Comparison of ENCODE assay signal across 13 cellular contexts in genomic region chr2:216217904-216218260, GRCh38.
DNase-seq lines count a peak whose midpoint lies in the region; ATAC-seq lines count a peak whose summit lies in the region.
"Had no signal": no experiment of that assay in that cellular context is flagged by ENCODE, and none has a peak within 500 bp of the region (broad histone marks: within the 10 kb centered on the region; RNA-seq: fewer than 3 reads in every experiment).

No MANE protein-coding gene starts in this region.

- no peaks in the 10 kb centered on the region for H3K9me3 Mint-ChIP-seq in activated T-cell treated with anti-CD3 and anti-CD28 coated beads, Interleukin-2, amount 50 U/mL, for 72 hours
- no peaks in the 10 kb centered on the region for H3K9me3 Mint-ChIP-seq in activated CD4-positive, alpha-beta memory T cell treated with anti-CD3 and anti-CD28 coated beads, Interleukin-2, amount 10 ng/mL, durations not matched to agents 7 days and 5 days
- H3K9me3 Mint-ChIP-seq: memory B cell; stimulated activated memory B cell treated with anti-CD40 and anti-IgM and Interleukin-4, amounts not matched to agents 10 μg/mL and 1 μg/mL and 100 μg/mL, for 72 hours had no signal

- H4K8ac ChIP-seq in trophoblast cell (ENCODE audit: low read depth, low read length): no peak overlapping the region

- H3K36me3 Mint-ChIP-seq in activated T-cell treated with anti-CD3 and anti-CD28 coated beads, Interleukin-2, amount 50 U/mL, for 72 hours (ENCODE audit: insufficient read depth in 2 of 2): no peaks in the 10 kb centered on the region
- H3K36me3 Mint-ChIP-seq in activated CD4-positive, alpha-beta memory T cell treated with anti-CD3 and anti-CD28 coated beads, Interleukin-2, amount 10 ng/mL, durations not matched to agents 7 days and 5 days (ENCODE audit: low read depth): peaks cover 38% of the 10 kb centered on the region

- H3K36me3 ChIP-seq in trophoblast cell (ENCODE audit: control insufficient read depth in 1 of 2, insufficient read depth in 2 of 2, low read length in 2 of 2): peaks cover 0 to 4% of the 10 kb centered on the region in 2 experiments

- H2BK5ac ChIP-seq in trophoblast cell (ENCODE audit: low read depth, low read length, poor library complexity): peak overlapping the region; percentile 24

- no peaks in the 10 kb centered on the region for H3K79me2 ChIP-seq in trophoblast cell (ENCODE audit: control insufficient read depth, insufficient read depth, low read length, poor library complexity)

- H2BK12ac ChIP-seq in trophoblast cell (ENCODE audit: low read length): peak overlapping the region; percentile 40

- ATAC-seq in activated T-cell treated with anti-CD3 and anti-CD28 coated beads, Interleukin-2, amount 50 U/mL, for 72 hours (replicated peaks in 1 of 2): no peak
- peak; percentile 42 for ATAC-seq in HG02763 (IDR thresholded peaks at IDR 0.05; ENCODE audit: unreplicated experiment)
- ATAC-seq: stimulated activated memory B cell treated with anti-CD40 and anti-IgM and Interleukin-4, amounts not matched to agents 10 μg/mL and 1 μg/mL and 100 μg/mL, for 72 hours had no signal

- DNase-seq in activated T-cell treated with anti-CD3 and anti-CD28 coated beads, Interleukin-2, amount 50 U/mL, for 72 hours: no peak
- no peak for DNase-seq in activated T-cell treated with anti-CD3 and anti-CD28 coated beads, Interleukin-2, amount 50 U/mL, for 1 hour
- no peak for DNase-seq in activated CD4-positive, alpha-beta memory T cell treated with anti-CD3 and anti-CD28 coated beads, Interleukin-2, amount 10 ng/mL, durations not matched to agents 7 days and 5 days
- DNase-seq in trophoblast cell: no peak
- DNase-seq in central memory CD4-positive, alpha-beta T cell: no peak
- DNase-seq in NCI-H2107 (lab: John Stamatoyannopoulos, UW): no peak
- no peak for DNase-seq in GF-D8 (lab: John Stamatoyannopoulos, UW)
- DNase-seq: activated CD4-positive, alpha-beta T cell treated with anti-CD3 and anti-CD28 coated beads, Interleukin-2, amount 50 U/mL, for 4 hours; SIG-M5; small intestine had no signal

- no CpG with 5 or more reads among the region's 2 CpGs for WGBS in trophoblast cell (ENCODE audit: extremely low coverage, insufficient coverage, insufficient read length)

- no peaks in the 10 kb centered on the region for H3K79me1 ChIP-seq in trophoblast cell (ENCODE audit: low read length)

- H3K9me3 ChIP-seq in trophoblast cell (ENCODE audit: insufficient read depth, low read depth, low read length): no peaks in the 10 kb centered on the region

- peak overlapping the region; percentile 58 for H3K14ac ChIP-seq in trophoblast cell (ENCODE audit: low read length)

- peak overlapping the region; percentile 31 to 70 for H3K4me3 Mint-ChIP-seq in activated T-cell treated with anti-CD3 and anti-CD28 coated beads, Interleukin-2, amount 50 U/mL, for 72 hours
- H3K4me3 Mint-ChIP-seq in activated CD4-positive, alpha-beta memory T cell treated with anti-CD3 and anti-CD28 coated beads, Interleukin-2, amount 10 ng/mL, durations not matched to agents 7 days and 5 days: no peak overlapping the region
- H3K4me3 Mint-ChIP-seq: memory B cell; stimulated activated memory B cell treated with anti-CD40 and anti-IgM and Interleukin-4, amounts not matched to agents 10 μg/mL and 1 μg/mL and 100 μg/mL, for 72 hours had no signal

- peak overlapping the region; percentile 54 for H3K27ac Mint-ChIP-seq in activated T-cell treated with anti-CD3 and anti-CD28 coated beads, Interleukin-2, amount 50 U/mL, for 72 hours
- peak overlapping the region; percentile 64 for H3K27ac Mint-ChIP-seq in activated CD4-positive, alpha-beta memory T cell treated with anti-CD3 and anti-CD28 coated beads, Interleukin-2, amount 10 ng/mL, durations not matched to agents 7 days and 5 days
- H3K27ac Mint-ChIP-seq: memory B cell; stimulated activated memory B cell treated with anti-CD40 and anti-IgM and Interleukin-4, amounts not matched to agents 10 μg/mL and 1 μg/mL and 100 μg/mL, for 72 hours had no signal

- no peak overlapping the region for H3K23ac ChIP-seq in trophoblast cell (ENCODE audit: low read length)

- H3K4me1 ChIP-seq in trophoblast cell (ENCODE audit: control insufficient read depth in 1 of 2, insufficient read depth in 2 of 2, low read length in 2 of 2): peaks cover 15 to 28% of the 10 kb centered on the region in 2 experiments

- no peaks in the 10 kb centered on the region for H3K27me3 ChIP-seq in trophoblast cell (ENCODE audit: insufficient read depth, low read length)

- H3K4me1 Mint-ChIP-seq in activated T-cell treated with anti-CD3 and anti-CD28 coated beads, Interleukin-2, amount 50 U/mL, for 72 hours (ENCODE audit: low read depth): peaks cover 50% of the 10 kb centered on the region
- H3K4me1 Mint-ChIP-seq in activated CD4-positive, alpha-beta memory T cell treated with anti-CD3 and anti-CD28 coated beads, Interleukin-2, amount 10 ng/mL, durations not matched to agents 7 days and 5 days: peaks cover 64% of the 10 kb centered on the region

- POLR2A ChIA-PET in activated CD4-positive, alpha-beta memory T cell treated with anti-CD3 and anti-CD28 coated beads, Interleukin-2, amount 10 ng/mL, durations not matched to agents 7 days and 5 days (lab: Charles Lee): no interaction called here

- H2AK5ac ChIP-seq in trophoblast cell (ENCODE audit: low read length): peak overlapping the region; percentile 61

- CTCF ChIA-PET in activated CD4-positive, alpha-beta memory T cell treated with anti-CD3 and anti-CD28 coated beads, Interleukin-2, amount 10 ng/mL, durations not matched to agents 7 days and 5 days (lab: Charles Lee): interaction anchor here (0.6 kb wide), 1 partner anchor 14 kb away, joined by 3 read pairs; no protein-coding TSS in a partner anchor

- H3K27me3 Mint-ChIP-seq in activated T-cell treated with anti-CD3 and anti-CD28 coated beads, Interleukin-2, amount 50 U/mL, for 72 hours (ENCODE audit: low read depth): no peaks in the 10 kb centered on the region
- H3K27me3 Mint-ChIP-seq in activated CD4-positive, alpha-beta memory T cell treated with anti-CD3 and anti-CD28 coated beads, Interleukin-2, amount 10 ng/mL, durations not matched to agents 7 days and 5 days: no peaks in the 10 kb centered on the region
- H3K27me3 Mint-ChIP-seq: memory B cell; stimulated activated memory B cell treated with anti-CD40 and anti-IgM and Interleukin-4, amounts not matched to agents 10 μg/mL and 1 μg/mL and 100 μg/mL, for 72 hours had no signal

- H3K4ac ChIP-seq in trophoblast cell (ENCODE audit: low read depth, low read length): peak overlapping the region; percentile 27

- no peak overlapping the region for H3K4me2 ChIP-seq in trophoblast cell (ENCODE audit: low read length)

- no peak overlapping the region for H4K12ac ChIP-seq in trophoblast cell (ENCODE audit: low read depth, low read length)

- H3K9ac ChIP-seq in trophoblast cell (ENCODE audit: low read length): no peak overlapping the region

- no peak overlapping the region for H2AFZ ChIP-seq in trophoblast cell (ENCODE audit: insufficient read depth, low read length, poor library complexity)

- peak overlapping the region; percentile 12 for H4K91ac ChIP-seq in trophoblast cell (ENCODE audit: low read depth, low read length)

- H2BK120ac ChIP-seq in trophoblast cell (ENCODE audit: insufficient read depth, low read length, poor library complexity): peak overlapping the region; percentile 37

- no peak overlapping the region for H3K18ac ChIP-seq in trophoblast cell (ENCODE audit: low read length)

- peak overlapping the region; percentile 85 for H3K27ac ChIP-seq in trophoblast cell (ENCODE audit: low read depth, low read length)

- H3K4me3 ChIP-seq in trophoblast cell (ENCODE audit: low read depth, low read length): no peak overlapping the region
